Comparison of ENCODE assay signal across 1 cellular context in genomic region chr2:148039783-148040182, GRCh38.
TF ChIP-seq lines count a peak whose summit lies in the region.

No MANE protein-coding gene starts in this region.

TF ChIP-seq in HepG2, 621 proteins besides CTCF, POLR2A, EP300 and RAD21:
- TF ChIP-seq ZNF121 (CRISPR knock-in tag; IDR thresholded peaks at IDR 0.05): peak; percentile 55; the same call in 1 of the 2 replicates
- TF ChIP-seq, protein P1, sequence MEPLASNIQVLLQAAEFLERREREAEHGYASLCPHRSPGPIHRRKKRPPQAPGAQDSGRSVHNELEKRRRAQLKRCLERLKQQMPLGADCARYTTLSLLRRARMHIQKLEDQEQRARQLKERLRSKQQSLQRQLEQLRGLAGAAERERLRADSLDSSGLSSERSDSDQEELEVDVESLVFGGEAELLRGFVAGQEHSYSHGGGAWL (CRISPR knock-in tag; IDR thresholded peaks at IDR 0.05): no peak
TF ChIP-seq in HepG2: peak in this region for 1.
